In the genomic region with DNA sequence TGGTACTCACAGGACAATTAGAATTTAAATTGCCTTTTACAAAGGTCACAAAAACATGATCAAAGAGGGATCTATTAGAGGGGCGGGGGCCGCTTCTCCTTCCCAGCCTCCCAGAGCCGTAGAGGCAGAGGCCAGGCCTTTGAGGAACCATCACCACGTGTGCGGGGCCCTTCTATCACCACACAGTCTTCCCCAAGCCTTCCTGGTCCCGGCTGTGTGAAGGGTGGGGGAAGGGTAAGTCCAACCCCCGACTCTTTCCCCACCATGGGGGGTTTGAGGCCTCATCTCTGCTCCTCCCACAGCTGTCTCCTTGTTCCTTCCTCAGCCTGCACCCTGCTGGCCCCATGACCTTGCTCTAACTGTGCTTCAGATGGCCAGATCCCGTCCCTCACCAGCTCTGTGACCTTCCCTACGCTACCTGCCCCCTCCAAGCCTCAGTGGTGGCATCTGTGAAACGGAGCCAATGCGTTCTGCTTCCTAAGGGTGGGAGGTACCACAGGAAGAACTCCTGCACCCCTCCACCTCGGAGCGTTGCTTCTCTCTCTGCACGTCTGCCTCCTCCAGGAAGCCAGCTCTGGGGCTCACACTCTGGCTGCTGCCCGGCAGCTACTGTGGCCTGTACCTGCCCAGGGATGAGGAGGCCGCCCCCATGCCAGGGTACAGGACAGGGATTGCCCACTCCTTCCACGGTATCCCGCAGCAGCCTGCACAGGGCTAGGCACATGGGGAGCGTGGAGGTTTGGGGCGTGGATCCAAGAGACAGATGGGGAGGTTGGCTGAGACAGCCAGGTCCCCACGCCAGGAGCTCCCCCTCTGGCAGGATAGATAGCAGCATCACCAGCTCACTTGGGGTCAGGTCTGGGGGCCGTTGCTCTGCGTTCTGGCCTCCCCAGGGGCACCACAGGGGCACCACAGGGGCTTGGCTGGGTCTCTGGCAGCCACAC, we compare ENCODE assay signal across 19 cellular contexts.
A peak's percentile ranks its signal among the peaks of the same experiment; 100 is the strongest.
DNase-seq lines count a peak whose midpoint lies in the region; ATAC-seq, FAIRE-seq and TF ChIP-seq lines count a peak whose summit lies in the region.
"Had no signal": no experiment of that assay in that cellular context is flagged by ENCODE, and none has a peak within 500 bp of the region (broad histone marks: within the 10 kb centered on the region; RNA-seq: fewer than 3 reads in every experiment).

No MANE protein-coding gene starts in this region.

- H3K4me2 ChIP-seq in GM12878 (ENCODE audit: control insufficient read depth, insufficient read depth), result no peak overlapping the region
- H3K4me2 ChIP-seq: smooth muscle cell had no signal

- POLR2A ChIA-PET in GM10248 (lab: Yijun Ruan, JAX) (no interaction called here), GM12878 (lab: Charles Lee) (no interaction called here)

- in situ Hi-C loops in KBM-7 (cut with MboI; ENCODE audit: low pct_unique_long_range_greater_than_20kb, low sequenced_read_pairs), result no loop called here
- in situ Hi-C loops in GM12878 (cut with MboI), result no loop called here

- 27% methylated on average over 23 of the region's 23 CpGs for WGBS in GM12878 (ENCODE audit: insufficient coverage, insufficient replicate concordance, low lambda C conversion rate, missing lambda C conversion rate)

- no peak for TF ChIP-seq EP300 in GM12878 (IDR thresholded peaks at IDR 0.05; ENCODE audit: borderline replicate concordance in 1 of 2, control insufficient read depth in 1 of 2, low read depth in 2 of 2, low read length in 2 of 2)

- FAIRE-seq in GM12878 (lab: Jason Lieb, UNC), result no peak
- no peak for FAIRE-seq in GM12892 (lab: Jason Lieb, UNC)
- FAIRE-seq: H54, RCC 7860 had no signal

- H3K27me3 ChIP-seq in GM12878 (replicated peaks in 1 of 2; ENCODE audit: control insufficient read depth in 2 of 2, insufficient read depth in 2 of 2, low read length in 1 of 2), result 0 out of 4 replicates have a peak, but pooled peaks cover 0 to 2% of the 10 kb centered on the region in 2 experiments

- H4K20me1 ChIP-seq in GM12878 (ENCODE audit: control insufficient read depth, insufficient read depth), result no peaks in the 10 kb centered on the region

- no peak for DNase-seq in GM10248 (ENCODE audit: extremely low spot score)
- DNase-seq in KBM-7, result peak; percentile 54
- DNase-seq in GM12878 (ENCODE audit: low read depth, low spot score), result no peak
- DNase-seq in posterior vena cava (ENCODE audit: low spot score), result peak; percentile 73
- no peak for DNase-seq in GM12892 (ENCODE audit: insufficient read length)
- no peak for DNase-seq in NCI-H2029 (lab: John Stamatoyannopoulos, UW)
- no peak for DNase-seq in SIG-M5 (lab: John Stamatoyannopoulos, UW)
- DNase-seq: C1 segment of cervical spinal cord; DMS 273 treated with DMSO at 0.1 percent for 48 hours; effector memory CD4-positive, alpha-beta T cell; naive B cell; NCI-H1092 treated with DMSO at 0.1 percent for 48 hours; NCI-H748 treated with DMSO at 0.1 percent for 48 hours; stimulated activated CD8-positive, alpha-beta memory T cell treated with anti-CD3 and anti-CD28 coated beads, Interleukin-4, amount 100 ng/mL, for 48 hours had no signal

- no peak for ATAC-seq in GM12878

- H3K4me1 ChIP-seq in GM12878 (ENCODE audit: control insufficient read depth, insufficient read depth, low read length), result no peaks in the 10 kb centered on the region
- H3K4me1 ChIP-seq: prostate gland had no signal

- BruUV-seq in GM12878 (replicated peaks; lab: Mats Ljungman, UMichigan), result no TSS peak

- CTCF ChIA-PET in GM10248 (lab: Yijun Ruan, JAX), result interaction anchor here (1.1 to 1.4 kb wide), 3 partner anchors 9 to 428 kb away, joined by 3 to 4 read pairs (median 3); no protein-coding TSS in a partner anchor
- CTCF ChIA-PET in GM12878 (lab: Yijun Ruan, JAX), result interaction anchor here (1.0 kb wide), 1 partner anchor 362 kb away, joined by 3 read pairs; no protein-coding TSS in a partner anchor

- TF ChIP-seq POLR2A in GM12878 (IDR thresholded peaks at IDR 0.05; ENCODE audit: low read depth, low read length) (no peak), GM12892 (IDR thresholded peaks at IDR 0.05; ENCODE audit: low read depth, low read length) (no peak)

- intact Hi-C loops in GM12878 (cut with micrococcal nuclease; ENCODE audit: unreplicated experiment), result no loop called here
- intact Hi-C loops in posterior vena cava (cut with DNase I), result loop anchor here in 1 of 2 donors (5.0 to 10.0 kb wide), 3 partner anchors 364 to 524 kb away; no protein-coding TSS in a partner anchor

- no peak overlapping the region for H3K27ac ChIP-seq in GM12878 (ENCODE audit: control insufficient read depth, insufficient read depth)
- H3K27ac ChIP-seq: prostate gland had no signal

- H3K9ac ChIP-seq in GM12878 (ENCODE audit: control insufficient read depth, insufficient read depth, low read length), result no peak overlapping the region

- H3K36me3 ChIP-seq in GM12878 (ENCODE audit: control insufficient read depth in 2 of 2, insufficient read depth in 2 of 2, low read length in 1 of 2), result no peaks in the 10 kb centered on the region
- H3K36me3 ChIP-seq: prostate gland had no signal

- RAD21 ChIA-PET in GM12878 (lab: Charles Lee; ENCODE audit: unreplicated experiment), result no interaction called here

- TF ChIP-seq CTCF in GM10248 (IDR thresholded peaks at IDR 0.05; ENCODE audit: control extremely low read depth, extremely low read depth, low read depth, missing control alignments) (peak; percentile 8), GM12878 (IDR thresholded peaks at IDR 0.05 in 2 of 3, conservative IDR thresholded peaks at IDR 0.05 in 1 of 3; ENCODE audit: control insufficient read depth in 2 of 3, extremely low read depth in 1 of 3, insufficient read depth in 1 of 3, low read depth in 3 of 3, low read length in 3 of 3) (peak in 2 of 3 experiments; percentile 3 to 12; a peak in 1 of 6 replicates)

- no peak overlapping the region for H3K4me3 ChIP-seq in GM12878
- H3K4me3 ChIP-seq: lung, prostate gland, smooth muscle cell had no signal

- SMC1A ChIA-PET in GM12878 (lab: Charles Lee; ENCODE audit: uncharacterized antibody, unreplicated experiment), result no interaction called here

- no peaks in the 10 kb centered on the region for H3K79me2 ChIP-seq in GM12878 (ENCODE audit: control insufficient read depth, insufficient read depth, low read length)

- H3K9me3 ChIP-seq in GM12878 (replicated peaks; ENCODE audit: control insufficient read depth, insufficient read depth, low read length), result peaks cover 2% of the 10 kb centered on the region; the same call in 1 of the 3 replicates
- H3K9me3 ChIP-seq: prostate gland had no signal

- no peak overlapping the region for H2AFZ ChIP-seq in GM12878 (ENCODE audit: control insufficient read depth, low read depth, low read length)

- no peak for TF ChIP-seq RAD21 in GM12878 (IDR thresholded peaks at IDR 0.05; ENCODE audit: insufficient read depth, low read depth, low read length)

TF ChIP-seq in GM12878, 131 proteins besides CTCF, POLR2A, EP300 and RAD21 (continues in another document):
- TF ChIP-seq, protein P1, sequence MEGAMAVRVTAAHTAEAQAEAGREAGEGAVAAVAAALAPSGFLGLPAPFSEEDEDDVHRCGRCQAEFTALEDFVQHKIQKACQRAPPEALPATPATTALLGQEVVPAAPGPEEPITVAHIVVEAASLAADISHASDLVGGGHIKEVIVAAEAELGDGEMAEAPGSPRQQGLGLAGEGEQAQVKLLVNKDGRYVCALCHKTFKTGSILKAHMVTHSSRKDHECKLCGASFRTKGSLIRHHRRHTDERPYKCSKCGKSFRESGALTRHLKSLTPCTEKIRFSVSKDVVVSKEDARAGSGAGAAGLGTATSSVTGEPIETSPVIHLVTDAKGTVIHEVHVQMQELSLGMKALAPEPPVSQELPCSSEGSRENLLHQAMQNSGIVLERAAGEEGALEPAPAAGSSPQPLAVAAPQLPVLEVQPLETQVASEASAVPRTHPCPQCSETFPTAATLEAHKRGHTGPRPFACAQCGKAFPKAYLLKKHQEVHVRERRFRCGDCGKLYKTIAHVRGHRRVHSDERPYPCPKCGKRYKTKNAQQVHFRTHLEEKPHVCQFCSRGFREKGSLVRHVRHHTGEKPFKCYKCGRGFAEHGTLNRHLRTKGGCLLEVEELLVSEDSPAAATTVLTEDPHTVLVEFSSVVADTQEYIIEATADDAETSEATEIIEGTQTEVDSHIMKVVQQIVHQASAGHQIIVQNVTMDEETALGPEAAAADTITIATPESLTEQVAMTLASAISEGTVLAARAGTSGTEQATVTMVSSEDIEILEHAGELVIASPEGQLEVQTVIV (IDR thresholded peaks at IDR 0.05; ENCODE audit: borderline replicate concordance, partially characterized antibody), result no peak
- TF ChIP-seq KLF5 (IDR thresholded peaks at IDR 0.05; ENCODE audit: partially characterized antibody) (no peak), NFYA (IDR thresholded peaks at IDR 0.05; ENCODE audit: borderline replicate concordance, low read depth, low read length) (no peak), TCF12 (IDR thresholded peaks at IDR 0.05; ENCODE audit: low read depth, low read length) (no peak), SUPT20H (IDR thresholded peaks at IDR 0.05; ENCODE audit: borderline replicate concordance, control insufficient read depth, low read depth, low read length) (no peak), WRNIP1 (IDR thresholded peaks at IDR 0.05; ENCODE audit: borderline replicate concordance, low read depth, low read length) (no peak), SP1 (IDR thresholded peaks at IDR 0.05; ENCODE audit: low read depth, low read length) (no peak), PML (IDR thresholded peaks at IDR 0.05; ENCODE audit: low read length) (no peak), GATAD2B (conservative IDR thresholded peaks at IDR 0.05; ENCODE audit: low read depth) (no peak), MTA3 (IDR thresholded peaks at IDR 0.05; ENCODE audit: borderline replicate concordance, low read length) (no peak)
- TF ChIP-seq, protein P2, sequence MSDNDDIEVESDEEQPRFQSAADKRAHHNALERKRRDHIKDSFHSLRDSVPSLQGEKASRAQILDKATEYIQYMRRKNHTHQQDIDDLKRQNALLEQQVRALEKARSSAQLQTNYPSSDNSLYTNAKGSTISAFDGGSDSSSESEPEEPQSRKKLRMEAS (IDR thresholded peaks at IDR 0.05; ENCODE audit: low read depth, low read length), result no peak
- TF ChIP-seq, protein P3, sequence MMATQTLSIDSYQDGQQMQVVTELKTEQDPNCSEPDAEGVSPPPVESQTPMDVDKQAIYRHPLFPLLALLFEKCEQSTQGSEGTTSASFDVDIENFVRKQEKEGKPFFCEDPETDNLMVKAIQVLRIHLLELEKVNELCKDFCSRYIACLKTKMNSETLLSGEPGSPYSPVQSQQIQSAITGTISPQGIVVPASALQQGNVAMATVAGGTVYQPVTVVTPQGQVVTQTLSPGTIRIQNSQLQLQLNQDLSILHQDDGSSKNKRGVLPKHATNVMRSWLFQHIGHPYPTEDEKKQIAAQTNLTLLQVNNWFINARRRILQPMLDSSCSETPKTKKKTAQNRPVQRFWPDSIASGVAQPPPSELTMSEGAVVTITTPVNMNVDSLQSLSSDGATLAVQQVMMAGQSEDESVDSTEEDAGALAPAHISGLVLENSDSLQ (IDR thresholded peaks at IDR 0.05), result no peak

Comparison
In these comparisons a context has a peak if more than half of its experiments do, and no peak if none do; other contexts are left out.
1. DNase-seq: peak in KBM-7 (single experiment) and posterior vena cava (single experiment); none in GM10248 (single experiment), GM12878 (single experiment), GM12892 (single experiment), NCI-H2029 (single experiment) and SIG-M5 (single experiment).